ENCODE assay signal across 1 cellular context in the genomic region with DNA sequence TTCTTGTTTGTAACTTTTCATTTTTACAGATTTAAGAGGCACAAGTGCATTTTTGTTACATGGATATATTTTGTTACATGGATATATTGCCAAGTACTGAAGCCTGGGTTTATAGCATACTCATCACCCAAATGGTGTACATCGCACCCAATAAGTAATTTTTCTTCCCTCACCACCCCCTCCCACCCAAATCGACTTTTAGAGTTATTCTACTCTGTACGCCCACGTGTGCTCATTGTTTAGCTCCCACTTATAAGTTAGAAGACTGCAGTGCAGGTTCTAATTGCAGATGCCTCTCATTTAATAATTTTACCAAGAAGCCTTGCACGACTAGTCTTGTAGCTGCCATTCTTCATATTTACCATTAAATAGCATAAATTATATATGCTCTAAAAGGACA.
TF ChIP-seq lines count a peak whose summit lies in the region.

No MANE protein-coding gene starts in this region.

TF ChIP-seq in K562, 482 proteins besides CTCF, POLR2A, EP300 and RAD21:
- TF ChIP-seq JUNB (CRISPR knock-in tag; conservative IDR thresholded peaks at IDR 0.05) (no peak), IRF2 (CRISPR knock-in tag; IDR thresholded peaks at IDR 0.05) (no peak), ZC3H8 (IDR thresholded peaks at IDR 0.05) (no peak), RBFOX2 (IDR thresholded peaks at IDR 0.05; ENCODE audit: low read depth, low read length) (no peak), EWSR1 (IDR thresholded peaks at IDR 0.05; ENCODE audit: borderline replicate concordance, low read depth, partially characterized antibody) (no peak), CBFA2T2 (conservative IDR thresholded peaks at IDR 0.05) (no peak), EGR1 (conservative IDR thresholded peaks at IDR 0.05) (no peak)
- TF ChIP-seq, protein P1, sequence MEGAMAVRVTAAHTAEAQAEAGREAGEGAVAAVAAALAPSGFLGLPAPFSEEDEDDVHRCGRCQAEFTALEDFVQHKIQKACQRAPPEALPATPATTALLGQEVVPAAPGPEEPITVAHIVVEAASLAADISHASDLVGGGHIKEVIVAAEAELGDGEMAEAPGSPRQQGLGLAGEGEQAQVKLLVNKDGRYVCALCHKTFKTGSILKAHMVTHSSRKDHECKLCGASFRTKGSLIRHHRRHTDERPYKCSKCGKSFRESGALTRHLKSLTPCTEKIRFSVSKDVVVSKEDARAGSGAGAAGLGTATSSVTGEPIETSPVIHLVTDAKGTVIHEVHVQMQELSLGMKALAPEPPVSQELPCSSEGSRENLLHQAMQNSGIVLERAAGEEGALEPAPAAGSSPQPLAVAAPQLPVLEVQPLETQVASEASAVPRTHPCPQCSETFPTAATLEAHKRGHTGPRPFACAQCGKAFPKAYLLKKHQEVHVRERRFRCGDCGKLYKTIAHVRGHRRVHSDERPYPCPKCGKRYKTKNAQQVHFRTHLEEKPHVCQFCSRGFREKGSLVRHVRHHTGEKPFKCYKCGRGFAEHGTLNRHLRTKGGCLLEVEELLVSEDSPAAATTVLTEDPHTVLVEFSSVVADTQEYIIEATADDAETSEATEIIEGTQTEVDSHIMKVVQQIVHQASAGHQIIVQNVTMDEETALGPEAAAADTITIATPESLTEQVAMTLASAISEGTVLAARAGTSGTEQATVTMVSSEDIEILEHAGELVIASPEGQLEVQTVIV (CRISPR knock-in tag; IDR thresholded peaks at IDR 0.05; ENCODE audit: borderline replicate concordance), result no peak
- TF ChIP-seq, protein P2, sequence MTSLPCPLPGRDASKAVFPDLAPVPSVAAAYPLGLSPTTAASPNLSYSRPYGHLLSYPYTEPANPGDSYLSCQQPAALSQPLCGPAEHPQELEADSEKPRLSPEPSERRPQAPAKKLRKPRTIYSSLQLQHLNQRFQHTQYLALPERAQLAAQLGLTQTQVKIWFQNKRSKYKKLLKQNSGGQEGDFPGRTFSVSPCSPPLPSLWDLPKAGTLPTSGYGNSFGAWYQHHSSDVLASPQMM (CRISPR knock-in tag; IDR thresholded peaks at IDR 0.05), result no peak
